In the genomic region with DNA sequence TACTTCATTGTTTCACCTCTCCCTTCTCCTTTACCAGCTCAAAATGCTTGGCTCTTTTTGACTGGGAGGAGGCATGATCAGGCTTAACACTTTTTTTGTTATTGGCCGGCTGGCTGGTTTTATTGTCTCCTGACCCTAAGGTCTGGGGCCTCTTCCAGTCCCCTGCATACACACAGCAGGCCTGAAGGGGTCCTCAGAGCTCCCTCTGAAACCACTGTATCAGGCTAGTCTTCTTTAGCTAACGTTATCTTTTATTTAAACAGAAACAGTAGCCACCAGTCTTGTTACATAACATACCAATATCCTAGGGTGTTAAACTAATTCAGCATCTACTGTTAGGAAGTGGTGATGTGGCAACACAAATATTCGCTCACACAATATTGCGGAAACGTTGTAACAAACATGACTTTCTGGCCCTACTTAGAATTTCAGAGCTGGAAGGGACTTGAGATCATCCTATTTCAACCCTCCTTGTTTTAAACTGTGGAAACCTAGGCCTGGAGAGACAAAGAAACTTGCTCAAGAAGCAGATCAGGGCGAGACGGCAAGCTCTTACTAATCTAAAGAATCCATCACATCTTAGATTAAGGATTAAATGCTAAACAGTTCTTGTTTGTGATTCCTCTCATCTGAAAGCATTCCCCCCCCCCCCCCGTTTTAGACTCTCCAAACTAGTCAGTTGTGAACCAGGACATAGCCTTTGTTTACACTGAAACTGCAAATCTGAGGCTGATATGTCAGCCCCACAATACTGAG, we compare ENCODE assay signal across 8 cellular contexts. TPM values are rescaled to one million over a fixed set of nuclear protein-coding genes. Genes with fewer than 3 reads are reported as not detected.
A peak's percentile ranks its signal among the peaks of the same experiment; 100 is the strongest.
DNase-seq lines count a peak whose midpoint lies in the region; ATAC-seq and TF ChIP-seq lines count a peak whose summit lies in the region.

No MANE protein-coding gene starts in this region.

- peaks cover 65% of the 10 kb centered on the region for H3K4me1 Mint-ChIP-seq in activated T-cell treated with anti-CD3 and anti-CD28 coated beads, Interleukin-2, amount 50 U/mL, for 24 hours (ENCODE audit: low read depth)

- H3K9me3 Mint-ChIP-seq in activated T-cell treated with anti-CD3 and anti-CD28 coated beads, Interleukin-2, amount 50 U/mL, for 24 hours: no peaks in the 10 kb centered on the region

- no peak overlapping the region for H3K4me3 ChIP-seq in epithelial cell of proximal tubule (ENCODE audit: low read depth, low read length)

- peak overlapping the region; percentile 83 for H3K27ac ChIP-seq in substantia nigra (ENCODE audit: low read depth, low read length, poor library complexity, severe bottlenecking)

- DNase-seq in EL: peak; percentile 81
- peak; percentile 74 to 96 for DNase-seq in NOMO-1 (lab: John Stamatoyannopoulos, UW; ENCODE audit: unreplicated experiment in 2 of 2)
- DNase-seq in activated T-cell treated with anti-CD3 and anti-CD28 coated beads, Interleukin-2, amount 50 U/mL, for 24 hours: peak; percentile 54
- DNase-seq in epithelial cell of proximal tubule (ENCODE audit: low read depth): peak; percentile 53
- DNase-seq in middle frontal gyrus (ENCODE audit: extremely low spot score, low spot score): peak; percentile 52
- DNase-seq in substantia nigra (lab: John Stamatoyannopoulos, UW): peak in 40 of 49 donors; percentile 10 to 78 (median 48)

- ATAC-seq in HG03460 (IDR thresholded peaks at IDR 0.05; ENCODE audit: unreplicated experiment) (peak; percentile 42), GM21367 (IDR thresholded peaks at IDR 0.05; ENCODE audit: unreplicated experiment) (no peak)

- H3K27ac Mint-ChIP-seq in activated T-cell treated with anti-CD3 and anti-CD28 coated beads, Interleukin-2, amount 50 U/mL, for 24 hours: peak overlapping the region; percentile 5

- H3K27me3 Mint-ChIP-seq in activated T-cell treated with anti-CD3 and anti-CD28 coated beads, Interleukin-2, amount 50 U/mL, for 24 hours: no peaks in the 10 kb centered on the region

- H3K4me3 Mint-ChIP-seq in activated T-cell treated with anti-CD3 and anti-CD28 coated beads, Interleukin-2, amount 50 U/mL, for 24 hours: no peak overlapping the region

- TF ChIP-seq CTCF in epithelial cell of proximal tubule (conservative IDR thresholded peaks at IDR 0.05; ENCODE audit: low read depth, low read length): peak; percentile 92

- H3K36me3 Mint-ChIP-seq in activated T-cell treated with anti-CD3 and anti-CD28 coated beads, Interleukin-2, amount 50 U/mL, for 24 hours (ENCODE audit: low read depth): peaks cover 3% of the 10 kb centered on the region

RNA-seq across cellular contexts. Expression of a gene that starts 1.7 kb away (rescaled TPM):
- total RNA-seq in epithelial cell of proximal tubule: 2.5 and 6.4 TPM in 2 replicates
